In genomic region chr11:57651408-57651807, GRCh38 we compare ENCODE assay signal across 1 cellular context.
TF ChIP-seq lines count a peak whose summit lies in the region.

No MANE protein-coding gene starts in this region.

TF ChIP-seq in HepG2, 621 proteins besides CTCF, POLR2A, EP300 and RAD21:
- TF ChIP-seq ZNF7 (CRISPR knock-in tag; IDR thresholded peaks at IDR 0.05) (0 out of 2 replicates have a peak, but pooled peaks have one; percentile 29), ZNF256 (CRISPR knock-in tag; conservative IDR thresholded peaks at IDR 0.05) (no peak)
